Comparison of ENCODE assay signal across 22 cellular contexts in the genomic region with DNA sequence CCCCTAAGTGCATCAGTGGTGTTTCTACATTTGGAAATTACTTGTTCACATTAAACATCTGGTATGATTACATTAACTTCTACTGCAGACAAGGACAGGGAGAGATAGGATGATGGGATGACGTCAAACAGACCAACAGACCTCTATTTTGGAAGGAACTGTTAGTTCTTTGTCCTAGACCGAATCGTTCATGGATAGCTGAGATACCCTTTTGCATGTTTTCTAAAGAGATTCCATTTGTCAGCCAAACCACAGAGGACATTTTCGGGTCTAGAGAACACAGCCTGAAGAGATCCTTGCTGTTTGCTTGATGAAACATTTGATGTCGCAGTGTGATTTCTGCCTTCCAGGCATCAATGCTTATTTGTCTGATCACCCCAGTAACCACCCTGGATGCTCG. TPM values are rescaled to one million over a fixed set of nuclear protein-coding genes. Genes with fewer than 3 reads are reported as not detected.
A peak's percentile ranks its signal among the peaks of the same experiment; 100 is the strongest.
DNase-seq lines count a peak whose midpoint lies in the region; ATAC-seq and TF ChIP-seq lines count a peak whose summit lies in the region.
"Had no signal": no experiment of that assay in that cellular context is flagged by ENCODE, and none has a peak within 500 bp of the region (broad histone marks: within the 10 kb centered on the region; RNA-seq: fewer than 3 reads in every experiment).

No MANE protein-coding gene starts in this region.

- no peak overlapping the region for H3K27ac ChIP-seq in body of pancreas
- peak overlapping the region; percentile 15 for H3K27ac ChIP-seq in osteoblast (ENCODE audit: low read depth, low read length)
- H3K27ac ChIP-seq: stomach, transverse colon had no signal

- H3K27me3 ChIP-seq in body of pancreas (no peaks in the 10 kb centered on the region), osteoblast (ENCODE audit: insufficient read depth, low read length) (peaks cover 9% of the 10 kb centered on the region)
- H3K27me3 ChIP-seq: MG63, stomach, transverse colon had no signal

- intact Hi-C loops in body of pancreas (cut with DNase I): no loop called here

- no peaks in the 10 kb centered on the region for H3K4me1 ChIP-seq in body of pancreas
- no peaks in the 10 kb centered on the region for H3K4me1 ChIP-seq in osteoblast (ENCODE audit: insufficient read depth, low read length)
- H3K4me1 ChIP-seq: stomach, transverse colon had no signal

- H3K4me3 ChIP-seq in body of pancreas: no peak overlapping the region
- H3K4me3 ChIP-seq in fibroblast of villous mesenchyme (ENCODE audit: low read depth, low read length): no peak overlapping the region
- no peak overlapping the region for H3K4me3 ChIP-seq in osteoblast (ENCODE audit: insufficient read depth, low read length)
- H3K4me3 ChIP-seq: HAP-1, MG63, stomach, transverse colon had no signal

- no peak for TF ChIP-seq POLR2A in body of pancreas (IDR thresholded peaks at IDR 0.05)

- WGBS in body of pancreas, 2 donors: 65 to 69% methylated on average over 5 to 6 of the region's 6 CpGs

- DNase-seq in LHCN-M2 (ENCODE audit: low read depth): peak; percentile 38
- no peak for DNase-seq in body of pancreas
- peak; percentile 84 for DNase-seq in fibroblast of villous mesenchyme (ENCODE audit: low read depth)
- DNase-seq in osteoblast (ENCODE audit: insufficient read length, low spot score, missing footprints): no peak
- no peak for DNase-seq in T-helper 9 cell
- DNase-seq: activated naive CD4-positive, alpha-beta T cell treated with Interleukin-2 at 50 U/mL for 16 hours; activated T-cell treated with anti-CD3 and anti-CD28 coated beads, Interleukin-2, amount 50 U/mL, for 24 hours; amygdala; CD4-positive, alpha-beta memory T cell; DMS153; GF-D8; MG63; NCI-H1436 treated with DMSO at 0.1 percent for 48 hours; nucleus accumbens; stomach; SW 1271; transverse colon had no signal

- no peak overlapping the region for H2AFZ ChIP-seq in osteoblast (ENCODE audit: low read length)

- TF ChIP-seq CTCF in body of pancreas (IDR thresholded peaks at IDR 0.05) (no peak), fibroblast of villous mesenchyme (IDR thresholded peaks at IDR 0.05; ENCODE audit: insufficient read depth, low read depth, low read length) (no peak), osteoblast (IDR thresholded peaks at IDR 0.05; ENCODE audit: extremely low read depth, low read depth, low read length) (no peak)

- no peaks in the 10 kb centered on the region for H4K20me1 ChIP-seq in osteoblast (ENCODE audit: insufficient read depth, low read length)

- no peaks in the 10 kb centered on the region for H3K36me3 ChIP-seq in body of pancreas (replicated peaks in 1 of 2; ENCODE audit: insufficient read depth in 1 of 2, low read depth in 2 of 2)
- H3K36me3 ChIP-seq in osteoblast (ENCODE audit: insufficient read depth, low read length): peaks cover 8% of the 10 kb centered on the region
- H3K36me3 ChIP-seq: MG63, stomach, transverse colon had no signal

- no peaks in the 10 kb centered on the region for H3K79me2 ChIP-seq in osteoblast (ENCODE audit: insufficient read depth, low read length)

- no peaks in the 10 kb centered on the region for H3K9me3 ChIP-seq in body of pancreas
- H3K9me3 ChIP-seq in osteoblast (ENCODE audit: low read depth, low read length): no peaks in the 10 kb centered on the region
- H3K9me3 ChIP-seq: HAP-1, MG63, stomach, transverse colon had no signal

- no peak overlapping the region for H3K4me2 ChIP-seq in osteoblast (ENCODE audit: insufficient read depth, low read length)

- ATAC-seq in body of pancreas (peak; percentile 40), GM19467 (IDR thresholded peaks at IDR 0.05; ENCODE audit: unreplicated experiment) (no peak), HG02610 (IDR thresholded peaks at IDR 0.05; ENCODE audit: unreplicated experiment) (no peak), GM21526 (IDR thresholded peaks at IDR 0.05; ENCODE audit: low FRiP score, unreplicated experiment) (no peak)
- ATAC-seq: activated CD4-positive, CD25-positive, alpha-beta regulatory T cell treated with anti-CD3 and anti-CD28 coated beads, Interleukin-2, amount 50 U/mL, for 24 hours had no signal

RNA-seq across cellular contexts. Expression of gene CHST7, which starts 27.7 kb away (rescaled TPM):
- total RNA-seq in LHCN-M2 (2014; rRNA removed) (8.8 and 11.2 TPM in 2 replicates), body of pancreas (1 to 10 TPM; 7.0 to 9.9 TPM), fibroblast of villous mesenchyme (10.0 and 13.8 TPM in 2 replicates), osteoblast (6.5 and 8.0 TPM in 2 replicates)
- polyA plus RNA-seq in LHCN-M2 (2012): 4.8 TPM

RNA-seq across cellular contexts. Expression of gene ZNF674, which starts 56.1 kb away (rescaled TPM):
- total RNA-seq in LHCN-M2 (2014; rRNA removed) (2.2 and 6.9 TPM in 2 replicates), body of pancreas (10 to 100 TPM in 1 of 2 donors, under 1 TPM in 1; 0.99 to 10.4 TPM), fibroblast of villous mesenchyme (4.2 and 7.3 TPM in 2 replicates), osteoblast (4.7 and 5.6 TPM in 2 replicates)
- polyA plus RNA-seq in LHCN-M2 (2012): 1.1 TPM

Comparison
In these comparisons a context has a peak if more than half of its experiments do, and no peak if none do; other contexts are left out.
1. DNase-seq: peak in LHCN-M2 (single experiment) and fibroblast of villous mesenchyme (single experiment); none in body of pancreas (0 of 4), osteoblast (single experiment) and T-helper 9 cell (single experiment).